ENCODE assay signal across 17 cellular contexts in genomic region chr2:216554286-216554685, GRCh38. TPM values are rescaled to one million over a fixed set of nuclear protein-coding genes. Genes with fewer than 3 reads are reported as not detected.
DNase-seq lines count a peak whose midpoint lies in the region; ATAC-seq, FAIRE-seq and TF ChIP-seq lines count a peak whose summit lies in the region.
"Had no signal": no experiment of that assay in that cellular context is flagged by ENCODE, and none has a peak within 500 bp of the region (broad histone marks: within the 10 kb centered on the region; RNA-seq: fewer than 3 reads in every experiment).

No MANE protein-coding gene starts in this region.

- H3K27me3 ChIP-seq in breast epithelium (no peaks in the 10 kb centered on the region), dorsolateral prefrontal cortex (no peaks in the 10 kb centered on the region)
- H3K27me3 ChIP-seq: left lung, sigmoid colon had no signal

- peak overlapping the region; percentile 58 for H3K4me3 Mint-ChIP-seq in natural killer cell treated with Interleukin-12 subunit alpha and Interleukin-12 subunit beta and Interleukin-15 and Interleukin-18, amount 100 ng/mL, for 72 hours
- H3K4me3 Mint-ChIP-seq: activated naive CD8-positive, alpha-beta T cell; T-cell had no signal

- H3K36me3 Mint-ChIP-seq in natural killer cell treated with Interleukin-12 subunit alpha and Interleukin-12 subunit beta and Interleukin-15 and Interleukin-18, amount 100 ng/mL, for 72 hours = no peaks in the 10 kb centered on the region
- H3K36me3 Mint-ChIP-seq: activated naive CD8-positive, alpha-beta T cell; T-cell had no signal

- H3K36me3 ChIP-seq in breast epithelium = no peaks in the 10 kb centered on the region
- H3K36me3 ChIP-seq: left lung, sigmoid colon had no signal

- TF ChIP-seq POLR2A in breast epithelium (IDR thresholded peaks at IDR 0.05) (no peak), H54 (IDR thresholded peaks at IDR 0.05; ENCODE audit: low read depth, low read length) (no peak)

- intact Hi-C loops in breast epithelium (cut with DNase I; ENCODE audit: low total_unique reads) = loop anchor here (1.0 kb wide), 1 partner anchor 12 kb away; no protein-coding TSS in a partner anchor
- intact Hi-C loops in posterior vena cava (cut with DNase I) = no loop called here
- intact Hi-C loops in dorsolateral prefrontal cortex (cut with DNase I) = no loop called here

- H3K27ac Mint-ChIP-seq in natural killer cell treated with Interleukin-12 subunit alpha and Interleukin-12 subunit beta and Interleukin-15 and Interleukin-18, amount 100 ng/mL, for 72 hours = peak overlapping the region in 1 of 2 donors; percentile 35
- H3K27ac Mint-ChIP-seq: activated naive CD8-positive, alpha-beta T cell; T-cell had no signal

- H3K9me3 Mint-ChIP-seq in natural killer cell treated with Interleukin-12 subunit alpha and Interleukin-12 subunit beta and Interleukin-15 and Interleukin-18, amount 100 ng/mL, for 72 hours = no peaks in the 10 kb centered on the region
- H3K9me3 Mint-ChIP-seq: T-cell had no signal

- H3K4me3 ChIP-seq in breast epithelium = no peak overlapping the region
- H3K4me3 ChIP-seq in dorsolateral prefrontal cortex = no peak overlapping the region
- H3K4me3 ChIP-seq: left lung, sigmoid colon had no signal

- TF ChIP-seq CTCF in C4-2B (conservative IDR thresholded peaks at IDR 0.05) (no peak), breast epithelium (IDR thresholded peaks at IDR 0.05) (no peak), dorsolateral prefrontal cortex (IDR thresholded peaks at IDR 0.05 in 54 of 56, conservative IDR thresholded peaks at IDR 0.05 in 2 of 56; ENCODE audit: low read depth in 1 of 56, partially characterized antibody in 56 of 56) (no peak)

- no peak for FAIRE-seq in H54 (lab: Jason Lieb, UNC)

- ATAC-seq in GM18909 (IDR thresholded peaks at IDR 0.05; ENCODE audit: poor library complexity, unreplicated experiment) = peak; percentile 49
- ATAC-seq in natural killer cell treated with Interleukin-12 subunit alpha and Interleukin-12 subunit beta and Interleukin-15 and Interleukin-18, amount 100 ng/mL, for 72 hours = peak; percentile 43 to 62
- ATAC-seq: left lung had no signal

- DNase-seq in breast epithelium (ENCODE audit: low spot score in 2 of 2) (no peak), posterior vena cava (ENCODE audit: low spot score) (no peak), NCI-H187 (lab: John Stamatoyannopoulos, UW) (no peak), H54 (ENCODE audit: insufficient read length, low spot score) (no peak), dorsolateral prefrontal cortex (no peak)
- DNase-seq in natural killer cell treated with Interleukin-12 subunit alpha and Interleukin-12 subunit beta and Interleukin-15 and Interleukin-18, amount 100 ng/mL, for 72 hours (ENCODE audit: low spot score) = no peak
- DNase-seq: activated T-cell treated with anti-CD3 and anti-CD28 coated beads, Interleukin-2, amount 50 U/mL, for 1 hour; Caco-2; left lung; MV-4-11; NCI-H1930; occipital lobe; sigmoid colon had no signal

- no peaks in the 10 kb centered on the region for H3K4me1 ChIP-seq in breast epithelium
- H3K4me1 ChIP-seq: Caco-2 had no signal

- H3K4me1 Mint-ChIP-seq in natural killer cell treated with Interleukin-12 subunit alpha and Interleukin-12 subunit beta and Interleukin-15 and Interleukin-18, amount 100 ng/mL, for 72 hours (ENCODE audit: low read depth in 2 of 2) = peaks cover 35 to 37% of the 10 kb centered on the region in 2 donors

- no peaks in the 10 kb centered on the region for H3K9me3 ChIP-seq in breast epithelium
- H3K9me3 ChIP-seq: Caco-2, left lung, sigmoid colon had no signal

- H3K27ac ChIP-seq in C4-2B = peak overlapping the region; percentile 96
- peak overlapping the region; percentile 86 to 90 for H3K27ac ChIP-seq in breast epithelium
- peak overlapping the region in 14 of 59 donors; percentile 1 to 66 (median 38) for H3K27ac ChIP-seq in dorsolateral prefrontal cortex
- H3K27ac ChIP-seq: left lung had no signal

- no peaks in the 10 kb centered on the region for H3K27me3 Mint-ChIP-seq in natural killer cell treated with Interleukin-12 subunit alpha and Interleukin-12 subunit beta and Interleukin-15 and Interleukin-18, amount 100 ng/mL, for 72 hours
- H3K27me3 Mint-ChIP-seq: activated naive CD8-positive, alpha-beta T cell had no signal

RNA-seq across cellular contexts. Expression of gene RPL37A, which starts 55.6 kb away (rescaled TPM):
- total RNA-seq in breast epithelium (1,000 to 10,000 TPM; 1,604 to 2,277 (median 1,692) TPM), posterior vena cava (1,000 to 10,000 TPM; 1,771 to 1,914 TPM), dorsolateral prefrontal cortex (1,000 to 10,000 TPM in 115 of 120 experiments, 100 to 1,000 TPM in 5; 791 to 1,871 (median 1,178) TPM)
- 1,000 to 10,000 TPM; 1,675 to 1,724 TPM for total RNA-seq in natural killer cell treated with Interleukin-12 subunit alpha and Interleukin-12 subunit beta and Interleukin-15 and Interleukin-18, amount 100 ng/mL, for 72 hours
